ENCODE assay signal across 1 cellular context in the genomic region with DNA sequence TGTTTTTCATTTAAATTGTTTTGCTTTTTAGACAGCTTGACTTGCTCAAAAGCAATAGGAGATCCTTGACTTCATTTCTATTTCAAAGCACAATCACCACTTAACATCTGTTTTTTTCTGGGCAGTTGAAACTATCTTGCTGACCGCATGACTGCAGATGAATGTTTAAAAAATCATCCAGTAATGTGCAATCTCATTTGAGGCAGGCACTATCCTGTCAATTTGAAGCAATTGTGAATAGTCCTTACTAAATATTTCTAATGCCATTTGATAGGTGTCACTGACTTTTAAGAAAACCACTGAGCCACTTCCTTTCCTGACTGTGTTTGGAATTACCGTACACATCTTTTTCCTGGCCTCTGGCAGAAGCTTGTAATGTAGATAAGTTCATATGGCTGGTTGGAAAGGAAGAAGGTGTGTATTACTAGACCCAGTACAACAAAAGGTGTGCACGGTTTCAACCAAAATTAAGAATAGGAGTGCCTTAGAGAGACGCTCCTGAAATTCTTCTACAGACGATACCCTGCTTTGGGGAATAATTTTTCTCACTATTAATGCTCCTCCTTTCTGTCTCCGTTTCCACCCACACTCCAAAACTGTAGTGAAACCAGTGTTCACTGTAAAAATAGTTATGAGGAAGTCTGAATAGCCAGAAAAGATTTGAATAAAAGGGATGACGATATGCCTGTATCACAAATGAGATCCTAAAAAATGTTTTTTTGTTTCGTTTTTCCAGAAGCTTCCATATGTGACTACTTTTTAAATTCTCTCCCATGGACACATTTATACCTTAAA.
TF ChIP-seq lines count a peak whose summit lies in the region.

No MANE protein-coding gene starts in this region.

TF ChIP-seq in HepG2, 621 proteins besides CTCF, POLR2A, EP300 and RAD21 (continued from another document):
- TF ChIP-seq, protein P1, sequence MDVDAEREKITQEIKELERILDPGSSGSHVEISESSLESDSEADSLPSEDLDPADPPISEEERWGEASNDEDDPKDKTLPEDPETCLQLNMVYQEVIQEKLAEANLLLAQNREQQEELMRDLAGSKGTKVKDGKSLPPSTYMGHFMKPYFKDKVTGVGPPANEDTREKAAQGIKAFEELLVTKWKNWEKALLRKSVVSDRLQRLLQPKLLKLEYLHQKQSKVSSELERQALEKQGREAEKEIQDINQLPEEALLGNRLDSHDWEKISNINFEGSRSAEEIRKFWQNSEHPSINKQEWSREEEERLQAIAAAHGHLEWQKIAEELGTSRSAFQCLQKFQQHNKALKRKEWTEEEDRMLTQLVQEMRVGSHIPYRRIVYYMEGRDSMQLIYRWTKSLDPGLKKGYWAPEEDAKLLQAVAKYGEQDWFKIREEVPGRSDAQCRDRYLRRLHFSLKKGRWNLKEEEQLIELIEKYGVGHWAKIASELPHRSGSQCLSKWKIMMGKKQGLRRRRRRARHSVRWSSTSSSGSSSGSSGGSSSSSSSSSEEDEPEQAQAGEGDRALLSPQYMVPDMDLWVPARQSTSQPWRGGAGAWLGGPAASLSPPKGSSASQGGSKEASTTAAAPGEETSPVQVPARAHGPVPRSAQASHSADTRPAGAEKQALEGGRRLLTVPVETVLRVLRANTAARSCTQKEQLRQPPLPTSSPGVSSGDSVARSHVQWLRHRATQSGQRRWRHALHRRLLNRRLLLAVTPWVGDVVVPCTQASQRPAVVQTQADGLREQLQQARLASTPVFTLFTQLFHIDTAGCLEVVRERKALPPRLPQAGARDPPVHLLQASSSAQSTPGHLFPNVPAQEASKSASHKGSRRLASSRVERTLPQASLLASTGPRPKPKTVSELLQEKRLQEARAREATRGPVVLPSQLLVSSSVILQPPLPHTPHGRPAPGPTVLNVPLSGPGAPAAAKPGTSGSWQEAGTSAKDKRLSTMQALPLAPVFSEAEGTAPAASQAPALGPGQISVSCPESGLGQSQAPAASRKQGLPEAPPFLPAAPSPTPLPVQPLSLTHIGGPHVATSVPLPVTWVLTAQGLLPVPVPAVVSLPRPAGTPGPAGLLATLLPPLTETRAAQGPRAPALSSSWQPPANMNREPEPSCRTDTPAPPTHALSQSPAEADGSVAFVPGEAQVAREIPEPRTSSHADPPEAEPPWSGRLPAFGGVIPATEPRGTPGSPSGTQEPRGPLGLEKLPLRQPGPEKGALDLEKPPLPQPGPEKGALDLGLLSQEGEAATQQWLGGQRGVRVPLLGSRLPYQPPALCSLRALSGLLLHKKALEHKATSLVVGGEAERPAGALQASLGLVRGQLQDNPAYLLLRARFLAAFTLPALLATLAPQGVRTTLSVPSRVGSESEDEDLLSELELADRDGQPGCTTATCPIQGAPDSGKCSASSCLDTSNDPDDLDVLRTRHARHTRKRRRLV (CRISPR knock-in tag; IDR thresholded peaks at IDR 0.05), result no peak
- TF ChIP-seq ZNF672 (CRISPR knock-in tag; IDR thresholded peaks at IDR 0.05) (no peak), MTA1 (CRISPR knock-in tag; IDR thresholded peaks at IDR 0.05; ENCODE audit: borderline replicate concordance) (no peak), MYNN (CRISPR knock-in tag; IDR thresholded peaks at IDR 0.05; ENCODE audit: low read depth) (no peak), NCOA2 (CRISPR knock-in tag; IDR thresholded peaks at IDR 0.05) (no peak), SMAD9 (CRISPR knock-in tag; IDR thresholded peaks at IDR 0.05) (no peak), ZNF530 (CRISPR knock-in tag; IDR thresholded peaks at IDR 0.05; ENCODE audit: low read depth) (no peak), NFE2L1 (CRISPR knock-in tag; IDR thresholded peaks at IDR 0.05; ENCODE audit: borderline replicate concordance) (no peak), ZFP1 (CRISPR knock-in tag; IDR thresholded peaks at IDR 0.05) (no peak), KMT2A (CRISPR knock-in tag; IDR thresholded peaks at IDR 0.05) (no peak), KMT2B (CRISPR knock-in tag; IDR thresholded peaks at IDR 0.05) (no peak), HHEX (CRISPR knock-in tag; IDR thresholded peaks at IDR 0.05) (no peak)
